8 cellular contexts compared by ENCODE assay signal in genomic region chr10:17910144-17910789, GRCh38. TPM values are rescaled to one million over a fixed set of nuclear protein-coding genes. Genes with fewer than 3 reads are reported as not detected.
A peak's percentile ranks its signal among the peaks of the same experiment; 100 is the strongest.
DNase-seq lines count a peak whose midpoint lies in the region; ATAC-seq, FAIRE-seq and TF ChIP-seq lines count a peak whose summit lies in the region.

No MANE protein-coding gene starts in this region.

- H3K9me2 ChIP-seq in GM23338 (ENCODE audit: insufficient read depth) = no peaks in the 10 kb centered on the region

- H3K9me3 Mint-ChIP-seq in GM23338 = peaks cover 4% of the 10 kb centered on the region; the same call in 1 of the 3 replicates

- no peaks in the 10 kb centered on the region for H3F3A ChIP-seq in GM23338 (replicated peaks; ENCODE audit: low read depth)

- no peaks in the 10 kb centered on the region; the same call in 2 of the 3 replicates for H3K4me1 Mint-ChIP-seq in GM23338

- no peaks in the 10 kb centered on the region for H3K79me2 ChIP-seq in GM23338 (replicated peaks; ENCODE audit: insufficient read depth)

- H3K4me1 ChIP-seq in GM23338 (ENCODE audit: insufficient read depth) = no peaks in the 10 kb centered on the region

- DNase-seq in GM23338 (ENCODE audit: low spot score) = peak; percentile 81
- DNase-seq in NCI-H526 treated with DMSO at 0.1 percent for 48 hours (lab: John Stamatoyannopoulos, UW) = peak; percentile 45
- peak; percentile 10 for DNase-seq in brain pericyte (ENCODE audit: low read depth, low spot score)
- peak; percentile 67 for DNase-seq in left kidney (ENCODE audit: low read depth, low spot score)
- no peak for DNase-seq in NCI-H187 (lab: John Stamatoyannopoulos, UW)

- H3K36me3 Mint-ChIP-seq in GM23338 (ENCODE audit: low read depth) = no peaks in the 10 kb centered on the region

- ATAC-seq in GM23338 (peak; percentile 70), HG03469 (IDR thresholded peaks at IDR 0.05; ENCODE audit: unreplicated experiment) (no peak)
- no peak for ATAC-seq in activated CD4-positive, CD25-positive, alpha-beta regulatory T cell treated with anti-CD3 and anti-CD28 coated beads, Interleukin-2, amount 50 U/mL, for 24 hours

- no peaks in the 10 kb centered on the region for H3K36me3 ChIP-seq in GM23338 (ENCODE audit: insufficient read depth)

- H4K20me1 ChIP-seq in GM23338 (replicated peaks; ENCODE audit: insufficient read depth) = no peaks in the 10 kb centered on the region

- TF ChIP-seq CTCF in GM23338 (conservative IDR thresholded peaks at IDR 0.05; ENCODE audit: low read depth in 2 of 2) = peak; percentile 71 to 79

- H3K27me3 Mint-ChIP-seq in GM23338 (ENCODE audit: insufficient read depth, low read depth, poor library complexity) = peaks cover 2% of the 10 kb centered on the region

- no peak overlapping the region for H3K4me3 Mint-ChIP-seq in GM23338

- H3K4me2 ChIP-seq in GM23338 = no peak overlapping the region

- FAIRE-seq in G401.6 (lab: Jason Lieb, UNC) = peak; percentile 87

- no peak overlapping the region for H3K27ac Mint-ChIP-seq in GM23338

- H3K27me3 ChIP-seq in GM23338 (ENCODE audit: insufficient read depth) = no peaks in the 10 kb centered on the region

- H3K4me3 ChIP-seq in GM23338 = no peak overlapping the region

- no peak overlapping the region for H3K27ac ChIP-seq in GM23338 (ENCODE audit: low read depth)

- no peak overlapping the region for H2AFZ ChIP-seq in GM23338

TF ChIP-seq in GM23338, 12 proteins besides CTCF, POLR2A, EP300 and RAD21:
- TF ChIP-seq EZH2 (IDR thresholded peaks at IDR 0.05; ENCODE audit: low read depth, unreplicated experiment) (no peak), STAT1 (IDR thresholded peaks at IDR 0.05; ENCODE audit: unreplicated experiment) (no peak), REST (IDR thresholded peaks at IDR 0.05; ENCODE audit: unreplicated experiment) (no peak), POLR2AphosphoS5 (IDR thresholded peaks at IDR 0.05; ENCODE audit: low read depth) (no peak), ZNF331 (CRISPR knock-in tag; IDR thresholded peaks at IDR 0.05; ENCODE audit: low read depth) (no peak), CREB1 (CRISPR knock-in tag; IDR thresholded peaks at IDR 0.05; ENCODE audit: low read depth) (no peak), ZNF462 (CRISPR knock-in tag; IDR thresholded peaks at IDR 0.05) (no peak), ZNF114 (CRISPR knock-in tag; IDR thresholded peaks at IDR 0.05) (no peak), ETS1 (IDR thresholded peaks at IDR 0.05) (no peak), JUNB (IDR thresholded peaks at IDR 0.05; ENCODE audit: unreplicated experiment) (no peak), NANOG (IDR thresholded peaks at IDR 0.05; ENCODE audit: borderline replicate concordance) (no peak), EZH2phosphoT487 (IDR thresholded peaks at IDR 0.05; ENCODE audit: unreplicated experiment) (no peak)

RNA-seq across cellular contexts. Expression of gene SLC39A12, which starts 41.5 kb away (rescaled TPM):
- total RNA-seq in GM23338 (2014; rRNA removed; shearing (Covaris generic)) = not detected in 2 replicates
- not detected in 2 replicates for polyA plus RNA-seq in GM23338 (2016; fragmentation: Nextera tagmentation; extraction: Ambion mirVana)

Comparison
In these comparisons a context has a peak if more than half of its experiments do, and no peak if none do; other contexts are left out.
1. DNase-seq: peak in GM23338 (single experiment), NCI-H526 treated with DMSO at 0.1 percent for 48 hours (single experiment), brain pericyte (single experiment) and left kidney (single experiment); none in NCI-H187 (0 of 2).